Comparison of ENCODE assay signal across 1 cellular context in the genomic region with DNA sequence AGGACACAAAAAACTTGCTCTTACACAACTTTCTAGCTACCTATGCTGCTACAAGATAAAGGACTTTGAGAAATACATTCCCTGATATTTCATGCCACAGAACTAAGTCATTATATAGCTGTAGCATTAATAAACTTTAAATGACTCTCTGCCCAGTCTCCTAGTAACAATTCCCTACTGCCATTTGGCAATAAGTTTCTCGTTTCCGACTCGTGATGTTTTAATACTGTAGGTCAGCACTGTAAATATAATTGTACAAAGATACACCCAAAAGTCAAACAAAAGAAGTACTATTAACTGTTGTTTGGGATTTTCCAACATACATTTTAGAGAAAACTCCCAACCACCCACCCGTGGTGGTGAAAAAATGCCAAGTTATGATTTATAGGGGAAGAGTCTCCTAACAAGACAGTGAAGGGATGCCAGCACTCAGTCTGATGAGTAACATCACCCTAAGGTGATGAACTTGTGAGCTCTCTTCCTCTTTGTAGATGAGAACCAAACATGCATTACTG.
TF ChIP-seq lines count a peak whose summit lies in the region.

No MANE protein-coding gene starts in this region.

TF ChIP-seq in A549, 52 proteins besides CTCF, POLR2A, EP300 and RAD21:
- TF ChIP-seq FOSB (CRISPR knock-in tag; IDR thresholded peaks at IDR 0.05) (no peak), HDAC2 (IDR thresholded peaks at IDR 0.05) (no peak)
- TF ChIP-seq, protein P1, sequence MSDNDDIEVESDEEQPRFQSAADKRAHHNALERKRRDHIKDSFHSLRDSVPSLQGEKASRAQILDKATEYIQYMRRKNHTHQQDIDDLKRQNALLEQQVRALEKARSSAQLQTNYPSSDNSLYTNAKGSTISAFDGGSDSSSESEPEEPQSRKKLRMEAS (IDR thresholded peaks at IDR 0.05): no peak
